Comparison of ENCODE assay signal across 11 cellular contexts in genomic region chr17:29155966-29156338, GRCh38. TPM values are rescaled to one million over a fixed set of nuclear protein-coding genes. Genes with fewer than 3 reads are reported as not detected.
DNase-seq lines count a peak whose midpoint lies in the region; ATAC-seq, FAIRE-seq and TF ChIP-seq lines count a peak whose summit lies in the region.
"Had no signal": no experiment of that assay in that cellular context is flagged by ENCODE, and none has a peak within 500 bp of the region (broad histone marks: within the 10 kb centered on the region; RNA-seq: fewer than 3 reads in every experiment).

No MANE protein-coding gene starts in this region.

- H3K36me3 Mint-ChIP-seq in CD8-positive, alpha-beta memory T cell: no peaks in the 10 kb centered on the region

- no TSS peak for BruUV-seq in endothelial cell of umbilical vein (replicated peaks; lab: Mats Ljungman, UMichigan)

- H3K4me2 ChIP-seq in endothelial cell of umbilical vein (ENCODE audit: insufficient read depth, low read length): peak overlapping the region; percentile 25

- no peaks in the 10 kb centered on the region for H3K36me3 ChIP-seq in CD8-positive, alpha-beta memory T cell (ENCODE audit: insufficient read depth, low read length)
- H3K36me3 ChIP-seq in SJSA1 (no peaks in the 10 kb centered on the region), endothelial cell of umbilical vein (ENCODE audit: control insufficient read depth in 2 of 2, extremely low read depth in 1 of 2, insufficient read depth in 2 of 2, low read length in 2 of 2) (no peaks in the 10 kb centered on the region), pancreas (no peaks in the 10 kb centered on the region)

- 62 to 92% methylated on average over 3 of the region's 3 CpGs for WGBS in pancreas, 2 donors

- no peak for ATAC-seq in pancreas
- ATAC-seq in HG02571 (IDR thresholded peaks at IDR 0.05; ENCODE audit: unreplicated experiment): no peak
- no peak for ATAC-seq in GM18868 (IDR thresholded peaks at IDR 0.05; ENCODE audit: unreplicated experiment)

- H3K9ac ChIP-seq in endothelial cell of umbilical vein (replicated peaks; ENCODE audit: extremely low read depth, insufficient read depth, low read length): no peak overlapping the region

- dilution Hi-C loops in endothelial cell of umbilical vein (cut with MboI; ENCODE audit: extremely low pct_ligation_motif_present, low sequenced_read_pairs): no loop called here

- no peak for DNase-seq in CD8-positive, alpha-beta memory T cell
- peak in 1 of 2 experiments; percentile 36 for DNase-seq in SJSA1 (ENCODE audit: low read depth in 1 of 2, low spot score in 2 of 2)
- DNase-seq in endothelial cell of umbilical vein (ENCODE audit: low read depth, low spot score): peak; percentile 69
- DNase-seq in pancreas: no peak
- no peak for DNase-seq in AG08395 (ENCODE audit: low spot score)
- DNase-seq in NCI-H2029 (lab: John Stamatoyannopoulos, UW): no peak
- DNase-seq: cerebellar nuclear complex, GDM1 had no signal

- no peaks in the 10 kb centered on the region for H3K9me3 ChIP-seq in CD8-positive, alpha-beta memory T cell (ENCODE audit: low read length)
- H3K9me3 ChIP-seq in SJSA1 (replicated peaks) (no peaks in the 10 kb centered on the region), endothelial cell of umbilical vein (replicated peaks; ENCODE audit: control insufficient read depth, insufficient read depth, low read length) (no peaks in the 10 kb centered on the region), pancreas (no peaks in the 10 kb centered on the region)

- H2AFZ ChIP-seq in endothelial cell of umbilical vein (ENCODE audit: low read depth, low read length): peak overlapping the region; percentile 37

- H3K9me1 ChIP-seq in endothelial cell of umbilical vein (replicated peaks; ENCODE audit: control insufficient read depth, extremely low read depth, insufficient read depth, low read length): no peaks in the 10 kb centered on the region

- H3K27ac Mint-ChIP-seq in CD8-positive, alpha-beta memory T cell: peak overlapping the region in 3 of 8 donors; percentile 84 to 95 (median 87)

- H3K27me3 ChIP-seq in CD8-positive, alpha-beta memory T cell (ENCODE audit: insufficient read depth, low read length, poor library complexity, severe bottlenecking): no peaks in the 10 kb centered on the region
- no peaks in the 10 kb centered on the region for H3K27me3 ChIP-seq in SJSA1 (replicated peaks)
- no peaks in the 10 kb centered on the region for H3K27me3 ChIP-seq in endothelial cell of umbilical vein (ENCODE audit: control insufficient read depth in 2 of 2, insufficient read depth in 2 of 2, low read length in 2 of 2)
- no peaks in the 10 kb centered on the region for H3K27me3 ChIP-seq in pancreas

- peaks cover 32 to 53% (median 33%) of the 10 kb centered on the region in 3 donors for H3K4me1 Mint-ChIP-seq in CD8-positive, alpha-beta memory T cell

- no peaks in the 10 kb centered on the region for H4K20me1 ChIP-seq in endothelial cell of umbilical vein (replicated peaks; ENCODE audit: control insufficient read depth, extremely low read depth, insufficient read depth, low read length)

- peak overlapping the region; percentile 18 for H3K27ac ChIP-seq in CD8-positive, alpha-beta memory T cell (ENCODE audit: low read depth, low read length)
- peak overlapping the region; percentile 84 for H3K27ac ChIP-seq in SJSA1
- H3K27ac ChIP-seq in endothelial cell of umbilical vein (ENCODE audit: insufficient read depth, low read depth, low read length): peak overlapping the region; percentile 54
- H3K27ac ChIP-seq in pancreas: peak overlapping the region; percentile 20 to 71 (median 42)

- POLR2A ChIA-PET in CD8-positive, alpha-beta memory T cell (lab: Charles Lee): interaction anchor here (1.3 kb wide), 1 partner anchor 10 kb away, joined by 5 read pairs; no protein-coding TSS in a partner anchor
- POLR2A ChIA-PET in endothelial cell of umbilical vein (lab: Charles Lee): no interaction called here

- TF ChIP-seq CTCF in endothelial cell of umbilical vein (IDR thresholded peaks at IDR 0.05; ENCODE audit: extremely low read depth in 1 of 2, insufficient read depth in 1 of 2, low read depth in 1 of 2, low read length in 2 of 2): no peak
- no peak for TF ChIP-seq CTCF in pancreas (IDR thresholded peaks at IDR 0.05)

- H3K27me3 Mint-ChIP-seq in CD8-positive, alpha-beta memory T cell: no peaks in the 10 kb centered on the region
- H3K27me3 Mint-ChIP-seq: naive thymus-derived CD4-positive, alpha-beta T cell had no signal

- no peaks in the 10 kb centered on the region for H3K9me3 Mint-ChIP-seq in CD8-positive, alpha-beta memory T cell
- H3K9me3 Mint-ChIP-seq: naive thymus-derived CD4-positive, alpha-beta T cell had no signal

- H3K79me2 ChIP-seq in endothelial cell of umbilical vein (ENCODE audit: control insufficient read depth, insufficient read depth, low read length): no peaks in the 10 kb centered on the region

- CTCF ChIA-PET in CD8-positive, alpha-beta memory T cell (lab: Charles Lee): interaction anchor here (1.1 to 2.2 kb wide), 2 partner anchors 24 to 32 kb away, joined by 3 to 5 read pairs; partner anchors contain the start of gene MYO18A
- CTCF ChIA-PET in endothelial cell of umbilical vein (lab: Charles Lee): interaction anchor here (0.9 to 4.2 kb wide), 8 partner anchors 21 to 136 kb away, joined by 3 to 44 read pairs (median 4); partner anchors contain the start of gene MYO18A

- peaks cover 32% of the 10 kb centered on the region for H3K4me1 ChIP-seq in CD8-positive, alpha-beta memory T cell (ENCODE audit: insufficient read depth, low read length)
- peaks cover 83% of the 10 kb centered on the region for H3K4me1 ChIP-seq in SJSA1 (replicated peaks)
- peaks cover 31% of the 10 kb centered on the region for H3K4me1 ChIP-seq in endothelial cell of umbilical vein (ENCODE audit: control insufficient read depth, extremely low read depth, insufficient read depth, low read length)
- peaks cover 53 to 68% (median 59%) of the 10 kb centered on the region in 3 donors for H3K4me1 ChIP-seq in pancreas

- no peak for TF ChIP-seq POLR2A in endothelial cell of umbilical vein (IDR thresholded peaks at IDR 0.05; ENCODE audit: low read depth, low read length)

- H3K4me3 ChIP-seq in CD8-positive, alpha-beta memory T cell (ENCODE audit: low read length): no peak overlapping the region
- no peak overlapping the region for H3K4me3 ChIP-seq in SJSA1
- H3K4me3 ChIP-seq in endothelial cell of umbilical vein (replicated peaks in 1 of 3; ENCODE audit: insufficient read depth in 1 of 3, low read depth in 1 of 3, low read length in 3 of 3): no peak overlapping the region
- no peak overlapping the region for H3K4me3 ChIP-seq in pancreas

- H3K4me3 Mint-ChIP-seq in CD8-positive, alpha-beta memory T cell: peak overlapping the region in 1 of 7 donors; percentile 72

- intact Hi-C loops in endothelial cell of umbilical vein (cut with micrococcal nuclease) (no loop called here), pancreas (cut with DNase I) (no loop called here)

- FAIRE-seq in endothelial cell of umbilical vein (lab: Jason Lieb, UNC) (peak; percentile 94), pancreas (lab: Jason Lieb, UNC) (no peak)

TF ChIP-seq in endothelial cell of umbilical vein, 7 proteins besides CTCF, POLR2A, EP300 and RAD21:
- no peak for TF ChIP-seq JUN (IDR thresholded peaks at IDR 0.05; ENCODE audit: borderline replicate concordance, insufficient read depth, insufficient read length, low read depth)
- TF ChIP-seq GATA2 (IDR thresholded peaks at IDR 0.05; ENCODE audit: insufficient read depth, insufficient read length, low read depth, low read length): no peak
- TF ChIP-seq, protein P1, sequence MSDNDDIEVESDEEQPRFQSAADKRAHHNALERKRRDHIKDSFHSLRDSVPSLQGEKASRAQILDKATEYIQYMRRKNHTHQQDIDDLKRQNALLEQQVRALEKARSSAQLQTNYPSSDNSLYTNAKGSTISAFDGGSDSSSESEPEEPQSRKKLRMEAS (IDR thresholded peaks at IDR 0.05; ENCODE audit: insufficient read depth, insufficient read length): no peak
- TF ChIP-seq EZH2 (IDR thresholded peaks at IDR 0.05; ENCODE audit: borderline replicate concordance, low read depth, low read length, severe bottlenecking): no peak

RNA-seq across cellular contexts. Expression of gene MYO18A, which starts 24.2 kb away (rescaled TPM):
- 10 to 100 TPM; 34.0 to 39.7 TPM for total RNA-seq in CD8-positive, alpha-beta memory T cell
- 39.7 TPM for polyA plus RNA-seq in CD8-positive, alpha-beta memory T cell
- 13.4 and 43.5 TPM in 2 replicates for total RNA-seq in SJSA1 (2014; rRNA removed; shearing (Covaris generic))
- total RNA-seq in endothelial cell of umbilical vein (20.6 and 28.3 TPM in 2 replicates), pancreas (10 to 100 TPM; 21.3 to 47.0 (median 28.9) TPM)
- polyA plus RNA-seq in endothelial cell of umbilical vein (3.9 and 4.5 TPM in 2 replicates), pancreas (10 to 100 TPM; 48.2 to 85.3 TPM)
- polyA plus RNA-seq in endothelial cell of umbilical vein (2011; cell fraction: cytosol; rRNA removed): 3.7 and 4.6 TPM in 2 replicates
- 17.3 and 26.0 TPM in 2 replicates for polyA plus RNA-seq in endothelial cell of umbilical vein (2011; cell fraction: nucleus; rRNA removed)
- polyA plus RNA-seq in endothelial cell of umbilical vein (2012): 15.0 and 19.6 TPM in 2 replicates
- polyA minus RNA-seq in endothelial cell of umbilical vein: 17.9 and 22.6 TPM in 2 replicates
- 19.3 TPM for polyA minus RNA-seq in endothelial cell of umbilical vein (2011; cell fraction: cytosol; rRNA and poly(A)+ RNA removed)
- polyA minus RNA-seq in endothelial cell of umbilical vein (2011; cell fraction: nucleus; rRNA and poly(A)+ RNA removed): 22.6 and 25.2 TPM in 2 replicates

Comparison
In these comparisons a context has a peak if more than half of its experiments do, and no peak if none do; other contexts are left out.
1. H3K27ac ChIP-seq: peak in every context shown above with its lines; median percentile 84 in SJSA1; 54 in endothelial cell of umbilical vein; 42 in pancreas; 18 in CD8-positive, alpha-beta memory T cell.